ENCODE assay signal across 33 cellular contexts in the genomic region with DNA sequence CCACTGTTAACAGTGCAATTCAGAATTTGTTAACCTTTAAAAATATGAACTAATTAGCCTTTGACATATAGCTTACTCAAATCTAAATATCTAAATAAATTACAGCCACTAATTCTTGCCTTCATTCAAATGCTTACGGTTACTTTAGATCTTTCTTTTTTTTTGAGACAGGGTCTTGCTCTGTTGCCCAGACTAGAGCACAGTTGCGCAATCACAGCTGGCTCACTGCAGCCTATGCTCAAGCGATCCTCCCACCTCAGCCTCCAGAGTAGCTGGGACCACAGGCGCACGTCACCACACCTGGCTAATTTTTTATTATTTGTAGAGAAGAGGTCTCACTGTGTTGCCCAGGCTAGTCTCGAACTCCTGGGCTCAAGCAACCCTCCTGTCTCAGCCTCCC. TPM values are rescaled to one million over a fixed set of nuclear protein-coding genes. Genes with fewer than 3 reads are reported as not detected.
"Had no signal": no experiment of that assay in that cellular context is flagged by ENCODE, and none has a peak within 500 bp of the region (broad histone marks: within the 10 kb centered on the region; RNA-seq: fewer than 3 reads in every experiment).

No MANE protein-coding gene starts in this region.

- H3K4me3 ChIP-seq: left lung, lower lobe of right lung, pancreas, prostate gland, sigmoid colon, spleen, suprapubic skin, thoracic aorta, tibial artery, uterus had no signal

- H3K27ac Mint-ChIP-seq: immature natural killer cell; nephron; stimulated activated effector memory CD8-positive, alpha-beta T cell treated with anti-CD3 and anti-CD28 coated beads, Interleukin-12 subunit alpha, Interleukin-12 subunit beta, amount 100 ng/mL, for 72 hours; stimulated activated naive CD8-positive, alpha-beta T cell treated with anti-CD3 and anti-CD28 coated beads, Interleukin-15, Interleukin-2, amounts not matched to agents 100 ng/mL and 50 ng/mL, for 24 hours had no signal

- DNase-seq: hypothalamus; immature natural killer cell; kidney; left colon; left lung; lower lobe of right lung; mammary epithelial cell; mesenchymal stem cell; naive thymus-derived CD8-positive, alpha-beta T cell; nucleus accumbens; pancreas; posterior cingulate gyrus; retina; right cardiac atrium; sigmoid colon; small intestine; spleen; stimulated activated CD4-positive, alpha-beta T cell treated with anti-CD3 and anti-CD28 coated beads, Interleukin-4, amount 100 ng/mL, for 24 hours; stimulated activated naive CD4-positive, alpha-beta T cell; tibial artery; uterus had no signal

- H3K36me3 Mint-ChIP-seq: stimulated activated effector memory CD8-positive, alpha-beta T cell treated with anti-CD3 and anti-CD28 coated beads, Interleukin-12 subunit alpha, Interleukin-12 subunit beta, amount 100 ng/mL, for 72 hours had no signal

- FAIRE-seq: islet of Langerhans, kidney, pancreas, small intestine had no signal

- H3K27me3 Mint-ChIP-seq: naive thymus-derived CD8-positive, alpha-beta T cell; stimulated activated naive CD8-positive, alpha-beta T cell treated with anti-CD3 and anti-CD28 coated beads, Interleukin-15, Interleukin-2, amounts not matched to agents 100 ng/mL and 50 ng/mL, for 24 hours had no signal

- H3K9me3 Mint-ChIP-seq: immature natural killer cell; naive thymus-derived CD8-positive, alpha-beta T cell; nephron; neural crest cell; stimulated activated effector memory CD8-positive, alpha-beta T cell treated with anti-CD3 and anti-CD28 coated beads, Interleukin-12 subunit alpha, Interleukin-12 subunit beta, amount 100 ng/mL, for 72 hours; stimulated activated naive CD8-positive, alpha-beta T cell treated with anti-CD3 and anti-CD28 coated beads, Interleukin-15, Interleukin-2, amounts not matched to agents 100 ng/mL and 50 ng/mL, for 24 hours had no signal

- H3K27me3 ChIP-seq: pancreas, sigmoid colon, spleen, suprapubic skin, tibial artery had no signal

- H3K9me3 ChIP-seq: left lung, lower lobe of right lung, pancreas, prostate gland, sigmoid colon, spleen, suprapubic skin, thoracic aorta, tibial artery, uterus had no signal

- ATAC-seq: left lung; lower lobe of right lung; naive thymus-derived CD8-positive, alpha-beta T cell; pancreas; right cardiac atrium; stimulated activated effector memory CD8-positive, alpha-beta T cell treated with anti-CD3 and anti-CD28 coated beads, Interleukin-12 subunit alpha, Interleukin-12 subunit beta, amount 100 ng/mL, for 72 hours had no signal

- H3K4me1 Mint-ChIP-seq: immature natural killer cell; naive thymus-derived CD8-positive, alpha-beta T cell; nephron; stimulated activated effector memory CD8-positive, alpha-beta T cell treated with anti-CD3 and anti-CD28 coated beads, Interleukin-12 subunit alpha, Interleukin-12 subunit beta, amount 100 ng/mL, for 72 hours had no signal

- H3K4me1 ChIP-seq: left lung, lower lobe of right lung, pancreas, prostate gland, sigmoid colon, spleen, suprapubic skin, tibial artery, uterus had no signal

- H3K36me3 ChIP-seq: left lung, lower lobe of right lung, pancreas, prostate gland, spleen, thoracic aorta, uterus had no signal

- H3K27ac ChIP-seq: left lung, lower lobe of right lung, pancreas, prostate gland, sigmoid colon, spleen, suprapubic skin, thoracic aorta, tibial artery, uterus had no signal

- H3K4me3 Mint-ChIP-seq: immature natural killer cell; naive thymus-derived CD8-positive, alpha-beta T cell; nephron; neural crest cell; stimulated activated effector memory CD8-positive, alpha-beta T cell treated with anti-CD3 and anti-CD28 coated beads, Interleukin-12 subunit alpha, Interleukin-12 subunit beta, amount 100 ng/mL, for 72 hours; stimulated activated naive CD8-positive, alpha-beta T cell treated with anti-CD3 and anti-CD28 coated beads, Interleukin-15, Interleukin-2, amounts not matched to agents 100 ng/mL and 50 ng/mL, for 24 hours had no signal

RNA-seq across cellular contexts. Expression of a gene that starts 31.0 kb away (rescaled TPM):
- total RNA-seq: lower lobe of right lung; mammary epithelial cell; naive thymus-derived CD8-positive, alpha-beta T cell; neural crest cell; osteoblast; right cardiac atrium; sigmoid colon; spleen; thoracic aorta; ureter had no signal
- polyA plus RNA-seq: immature natural killer cell; mammary epithelial cell; naive thymus-derived CD8-positive, alpha-beta T cell; spleen had no signal

RNA-seq across cellular contexts. Expression of a gene that starts 48.1 kb away (rescaled TPM):
- total RNA-seq: left colon; left lung; lower lobe of right lung; mammary epithelial cell; mucosa of gallbladder; naive thymus-derived CD8-positive, alpha-beta T cell; neural crest cell; osteoblast; pancreas; prostate gland; right cardiac atrium; sigmoid colon; spleen; subcutaneous adipose tissue; suprapubic skin; thoracic aorta; ureter; uterus had no signal
- polyA plus RNA-seq: immature natural killer cell; mammary epithelial cell; naive thymus-derived CD8-positive, alpha-beta T cell; right cardiac atrium; spleen had no signal
